Comparison of ENCODE assay signal across 10 cellular contexts in the genomic region with DNA sequence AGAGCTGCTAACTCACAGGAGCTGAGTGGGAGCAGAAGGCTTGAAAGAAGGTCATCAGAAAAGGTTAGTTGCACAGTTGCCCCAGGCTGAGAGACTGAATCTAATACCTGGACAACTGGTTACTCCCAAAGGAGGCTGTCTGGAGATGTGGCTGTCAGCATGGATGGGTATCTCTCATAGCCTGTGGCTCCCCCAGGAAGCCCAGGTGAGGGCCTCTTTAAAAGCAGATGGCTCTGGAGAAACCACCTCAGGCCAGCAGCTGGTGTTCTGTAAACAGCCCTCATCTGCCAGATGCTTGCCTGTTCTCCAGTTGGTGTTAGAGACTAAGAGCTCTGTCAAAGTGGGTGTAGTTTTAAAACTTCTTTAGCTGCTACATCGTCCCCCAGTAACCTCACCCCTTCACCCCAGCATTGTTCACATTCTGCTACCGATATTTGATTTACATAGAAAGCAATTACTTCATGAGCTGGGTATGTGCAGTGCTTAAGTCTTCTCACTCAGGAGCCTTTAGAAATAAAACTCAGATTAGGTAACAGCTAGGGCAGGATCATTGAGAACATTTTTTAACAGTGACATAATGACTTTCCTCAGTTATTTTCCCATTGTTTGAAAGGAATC. TPM values are rescaled to one million over a fixed set of nuclear protein-coding genes. Genes with fewer than 3 reads are reported as not detected.
DNase-seq lines count a peak whose midpoint lies in the region; ATAC-seq and TF ChIP-seq lines count a peak whose summit lies in the region.
"Had no signal": no experiment of that assay in that cellular context is flagged by ENCODE, and none has a peak within 500 bp of the region (broad histone marks: within the 10 kb centered on the region; RNA-seq: fewer than 3 reads in every experiment).

No MANE protein-coding gene starts in this region.

- H3K27me3 ChIP-seq in uterus, result no peaks in the 10 kb centered on the region

- no peaks in the 10 kb centered on the region for H3K4me1 ChIP-seq in uterus

- DNase-seq in COLO668 (lab: John Stamatoyannopoulos, UW; ENCODE audit: unreplicated experiment) (peak; percentile 91), NCI-H1105 treated with DMSO at 0.1 percent for 48 hours (lab: John Stamatoyannopoulos, UW) (peak; percentile 64), left colon (peak in 1 of 2 donors; percentile 25), uterus (no peak), GDM1 (lab: John Stamatoyannopoulos, UW) (no peak)
- DNase-seq: NCI-H446 treated with DMSO at 0.1 percent for 48 hours had no signal

- no peak for TF ChIP-seq POLR2A in uterus (IDR thresholded peaks at IDR 0.05)

- no peak for TF ChIP-seq CTCF in uterus (IDR thresholded peaks at IDR 0.05)

- H3K27ac ChIP-seq in uterus, result no peak overlapping the region
- H3K27ac ChIP-seq: skin epidermis had no signal

- no peaks in the 10 kb centered on the region for H3K36me3 ChIP-seq in uterus

- H3K4me3 ChIP-seq in uterus, result no peak overlapping the region
- H3K4me3 ChIP-seq: skin epidermis had no signal

- ATAC-seq in SK-N-SH treated with all-trans-retinoic acid at 6 μM for 48 hours, result peak; percentile 65
- peak; percentile 63 for ATAC-seq in left colon
- ATAC-seq in HG03439 (IDR thresholded peaks at IDR 0.05; ENCODE audit: unreplicated experiment), result no peak
- no peak for ATAC-seq in GM21447 (IDR thresholded peaks at IDR 0.05; ENCODE audit: unreplicated experiment)

- H3K9me3 ChIP-seq in uterus, result no peaks in the 10 kb centered on the region

- intact Hi-C loops in left colon (cut with DNase I, micrococcal nuclease) (no loop called here), uterus (cut with DNase I; ENCODE audit: low total_unique reads) (no loop called here)

TF ChIP-seq in SK-N-SH treated with all-trans-retinoic acid at 6 μM for 48 hours, 23 proteins besides CTCF, POLR2A, EP300 and RAD21:
- TF ChIP-seq ISL1 (CRISPR knock-in tag; IDR thresholded peaks at IDR 0.05), result peak; percentile 55; the same call in 1 of the 2 replicates
- TF ChIP-seq, protein P1, sequence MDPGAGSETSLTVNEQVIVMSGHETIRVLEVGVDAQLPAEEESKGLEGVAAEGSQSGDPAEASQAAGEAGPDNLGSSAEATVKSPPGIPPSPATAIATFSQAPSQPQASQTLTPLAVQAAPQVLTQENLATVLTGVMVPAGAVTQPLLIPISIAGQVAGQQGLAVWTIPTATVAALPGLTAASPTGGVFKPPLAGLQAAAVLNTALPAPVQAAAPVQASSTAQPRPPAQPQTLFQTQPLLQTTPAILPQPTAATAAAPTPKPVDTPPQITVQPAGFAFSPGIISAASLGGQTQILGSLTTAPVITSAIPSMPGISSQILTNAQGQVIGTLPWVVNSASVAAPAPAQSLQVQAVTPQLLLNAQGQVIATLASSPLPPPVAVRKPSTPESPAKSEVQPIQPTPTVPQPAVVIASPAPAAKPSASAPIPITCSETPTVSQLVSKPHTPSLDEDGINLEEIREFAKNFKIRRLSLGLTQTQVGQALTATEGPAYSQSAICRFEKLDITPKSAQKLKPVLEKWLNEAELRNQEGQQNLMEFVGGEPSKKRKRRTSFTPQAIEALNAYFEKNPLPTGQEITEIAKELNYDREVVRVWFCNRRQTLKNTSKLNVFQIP (CRISPR knock-in tag; IDR thresholded peaks at IDR 0.05; ENCODE audit: borderline replicate concordance, low read depth), result no peak

RNA-seq across cellular contexts. Expression of a gene that starts 25.8 kb away (rescaled TPM):
- total RNA-seq in left colon, result 1 to 10 TPM; 1.3 to 3.8 TPM
- 10 to 100 TPM in 2 of 4 donors, 1 to 10 TPM in 2; 1.5 to 49.6 (median 10.5) TPM for total RNA-seq in uterus

Comparison
In these comparisons a context has a peak if more than half of its experiments do, and no peak if none do; other contexts are left out.
1. DNase-seq: peak in COLO668 (single experiment) and NCI-H1105 treated with DMSO at 0.1 percent for 48 hours (single experiment); none in uterus (0 of 2) and GDM1 (single experiment).
2. ATAC-seq: peak in SK-N-SH treated with all-trans-retinoic acid at 6 μM for 48 hours (single experiment) and left colon (single experiment); none in HG03439 (single experiment) and GM21447 (single experiment).